16 cellular contexts compared by ENCODE assay signal in the genomic region with DNA sequence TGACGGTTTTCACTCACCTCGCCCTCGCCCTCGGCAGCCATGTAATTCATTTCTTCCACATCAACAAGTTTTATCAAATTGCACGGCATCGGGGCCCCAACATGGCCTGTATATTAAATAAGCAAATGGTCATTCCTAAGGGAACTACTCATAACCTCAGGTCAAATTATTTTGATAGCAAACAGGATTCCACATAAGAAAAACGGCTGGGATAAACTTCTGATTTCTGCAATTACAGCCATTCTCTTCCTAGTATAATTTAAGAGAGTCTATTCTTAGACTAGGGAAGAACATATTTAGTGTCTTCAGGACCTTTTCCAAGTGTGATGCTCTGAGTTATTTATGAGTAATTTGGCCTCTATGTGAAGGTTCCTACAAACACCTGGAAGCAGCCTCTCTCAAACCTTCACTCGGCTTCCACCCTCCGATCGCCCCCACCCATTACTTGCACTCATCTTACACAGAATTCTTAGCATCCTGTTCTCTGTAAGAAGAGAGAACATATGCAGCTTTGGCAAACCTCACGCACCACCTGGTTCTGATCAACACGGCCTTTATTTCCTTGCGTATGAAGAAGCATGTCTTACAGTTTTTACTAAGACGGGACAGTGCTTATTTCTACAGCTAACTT. TPM values are rescaled to one million over a fixed set of nuclear protein-coding genes. Genes with fewer than 3 reads are reported as not detected.
DNase-seq lines count a peak whose midpoint lies in the region; ATAC-seq, FAIRE-seq and TF ChIP-seq lines count a peak whose summit lies in the region.
"Had no signal": no experiment of that assay in that cellular context is flagged by ENCODE, and none has a peak within 500 bp of the region (broad histone marks: within the 10 kb centered on the region; RNA-seq: fewer than 3 reads in every experiment).

No MANE protein-coding gene starts in this region.

- TF ChIP-seq CTCF in foreskin fibroblast (IDR thresholded peaks at IDR 0.05; ENCODE audit: low read depth, low read length): no peak
- TF ChIP-seq CTCF in Calu3 (IDR thresholded peaks at IDR 0.05; ENCODE audit: unreplicated experiment): no peak
- TF ChIP-seq CTCF in tibial nerve (IDR thresholded peaks at IDR 0.05): no peak

- CTCF ChIA-PET in Calu3 (lab: Charles Lee): no interaction called here

- no TSS peak for BruUV-seq in Calu3 (replicated peaks; lab: Mats Ljungman, UMichigan)

- no peak for TF ChIP-seq POLR2A in tibial nerve (IDR thresholded peaks at IDR 0.05)

- intact Hi-C loops in left ventricle myocardium superior (cut with micrococcal nuclease) (no loop called here), cardiac septum (cut with DNase I) (no loop called here), Calu3 (cut with micrococcal nuclease; ENCODE audit: unreplicated experiment) (no loop called here)

- no peak overlapping the region for H3K4me3 ChIP-seq in foreskin fibroblast (ENCODE audit: low read depth in 1 of 2, low read length in 2 of 2)
- H3K4me3 ChIP-seq in tibial nerve: no peak overlapping the region
- H3K4me3 ChIP-seq: colonic mucosa had no signal

- H3K27me3 Mint-ChIP-seq in Calu3 (ENCODE audit: unreplicated experiment): no peaks in the 10 kb centered on the region

- ATAC-seq in left ventricle myocardium superior: peak; percentile 39

- no peak overlapping the region for H3K27ac Mint-ChIP-seq in Calu3 (ENCODE audit: unreplicated experiment)
- H3K27ac Mint-ChIP-seq: activated T-cell treated with anti-CD3 and anti-CD28 coated beads, Interleukin-2, amount 50 U/mL, for 72 hours had no signal

- no peaks in the 10 kb centered on the region for H3K36me3 Mint-ChIP-seq in Calu3 (ENCODE audit: insufficient read depth, unreplicated experiment)

- no peak overlapping the region for H3K4me3 Mint-ChIP-seq in Calu3 (ENCODE audit: low read depth, unreplicated experiment)
- H3K4me3 Mint-ChIP-seq: CD14-positive monocyte had no signal

- H3K36me3 ChIP-seq in KOPT-K1 (ENCODE audit: insufficient read depth, low read length) (0 out of 2 replicates have a peak, but pooled peaks cover 9% of the 10 kb centered on the region), tibial nerve (peaks cover 0 to 87% (median 17%) of the 10 kb centered on the region in 3 donors)
- H3K36me3 ChIP-seq: colonic mucosa had no signal

- no peaks in the 10 kb centered on the region for H3K9me3 Mint-ChIP-seq in Calu3 (ENCODE audit: low read depth, unreplicated experiment)
- H3K9me3 Mint-ChIP-seq: CD14-positive monocyte had no signal

- no peaks in the 10 kb centered on the region for H3K9me3 ChIP-seq in KOPT-K1 (ENCODE audit: insufficient read depth, low read length, poor library complexity, severe bottlenecking)
- H3K9me3 ChIP-seq in tibial nerve: no peaks in the 10 kb centered on the region
- H3K9me3 ChIP-seq: colonic mucosa had no signal

- H3K4me1 ChIP-seq in tibial nerve: peaks cover 0 to 19% (median 0%) of the 10 kb centered on the region in 4 donors
- H3K4me1 ChIP-seq: colonic mucosa had no signal

- DNase-seq in left ventricle myocardium superior: peak; percentile 45
- no peak for DNase-seq in cardiac septum (ENCODE audit: low spot score)
- peak; percentile 71 to 87 for DNase-seq in foreskin fibroblast
- no peak for DNase-seq in Calu3
- DNase-seq in GM19239 (ENCODE audit: insufficient read length, low spot score): no peak
- no peak for DNase-seq in tibial nerve (ENCODE audit: low spot score in 2 of 2)
- DNase-seq: activated CD4-positive, CD25-positive, alpha-beta regulatory T cell treated with anti-CD3 and anti-CD28 coated beads, Interleukin-2, amount 50 U/mL, for 72 hours; activated T-cell treated with anti-CD3 and anti-CD28 coated beads, Interleukin-2, amount 50 U/mL, for 72 hours; aorta; colonic mucosa; NCI-H1436; NCI-H2227 treated with DMSO at 0.1 percent for 48 hours; NK-92 treated with Interleukin-12 subunit alpha and Interleukin-12 subunit beta, amount 100 ng/mL, for 24 hours had no signal

- 60 to 62% methylated on average over 14 of the region's 14 CpGs for WGBS in tibial nerve, 2 donors

- H3K27me3 ChIP-seq in tibial nerve: no peaks in the 10 kb centered on the region
- H3K27me3 ChIP-seq: colonic mucosa had no signal

- H3K4me1 Mint-ChIP-seq in Calu3 (ENCODE audit: low read depth, unreplicated experiment): no peaks in the 10 kb centered on the region

- TF ChIP-seq EP300 in tibial nerve (IDR thresholded peaks at IDR 0.05): no peak

- FAIRE-seq in GM19239 (lab: Jason Lieb, UNC): no peak
- FAIRE-seq: H54 had no signal

- H3K27ac ChIP-seq in KOPT-K1 (ENCODE audit: low read depth, low read length, poor library complexity, severe bottlenecking): peak overlapping the region; percentile 84
- H3K27ac ChIP-seq in tibial nerve: peak overlapping the region in 2 of 4 donors; percentile 62 to 67
- H3K27ac ChIP-seq: colonic mucosa had no signal

RNA-seq across cellular contexts. Expression of a gene that starts 29.4 kb away (rescaled TPM):
- total RNA-seq in left ventricle myocardium superior (1.5 TPM), cardiac septum (1.5 TPM), Calu3 (2022) (61.3 and 79.2 TPM in 2 replicates), tibial nerve (1 to 10 TPM; 1.0 to 3.0 (median 1.8) TPM)

Comparison
In these comparisons a context has a peak if more than half of its experiments do, and no peak if none do; other contexts are left out.
1. DNase-seq: peak in left ventricle myocardium superior (single experiment) and foreskin fibroblast (2 of 2); none in cardiac septum (single experiment), Calu3 (single experiment), GM19239 (single experiment) and tibial nerve (0 of 2).
2. RNA of a gene that starts 29.4 kb away (total RNA-seq): 61.3 to 79.2 TPM in Calu3; 1.0 to 3.0 TPM in tibial nerve, 1.5 TPM in left ventricle myocardium superior (single experiment) and 1.5 TPM in cardiac septum (single experiment); every median in the first group is over 10 times any median in the second.